Comparison of ENCODE assay signal across 26 cellular contexts in the genomic region with DNA sequence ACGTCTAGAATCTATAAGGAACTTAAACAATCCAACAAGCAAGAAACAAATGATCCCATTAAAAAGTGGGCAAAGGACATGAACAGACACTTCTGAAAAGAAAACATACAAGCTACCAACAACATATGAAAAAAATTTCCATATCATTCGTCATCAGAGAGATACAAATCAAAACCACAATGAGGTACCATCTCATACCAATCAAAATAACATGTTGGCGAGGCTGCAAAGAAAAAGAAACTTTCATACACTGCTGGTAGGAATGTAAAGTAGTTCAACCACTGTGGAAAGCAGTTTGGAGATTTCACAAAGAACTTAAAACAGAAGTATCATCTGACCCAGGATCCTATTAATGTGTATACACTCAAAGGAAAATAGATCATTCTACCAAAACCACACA.
DNase-seq lines count a peak whose midpoint lies in the region; ATAC-seq and TF ChIP-seq lines count a peak whose summit lies in the region.
"Had no signal": no experiment of that assay in that cellular context is flagged by ENCODE, and none has a peak within 500 bp of the region (broad histone marks: within the 10 kb centered on the region; RNA-seq: fewer than 3 reads in every experiment).

No MANE protein-coding gene starts in this region.

- POLR2A ChIA-PET in activated CD8-positive, alpha-beta T cell treated with anti-CD3 and anti-CD28 coated beads for 36 hours (lab: Charles Lee): no interaction called here
- POLR2A ChIA-PET in activated CD8-positive, alpha-beta T cell treated with anti-CD3 and anti-CD28 coated beads, Interleukin-2, amount 10 ng/mL, durations not matched to agents 7 days and 5 days (lab: Charles Lee): no interaction called here

- no peak for TF ChIP-seq CTCF in activated CD8-positive, alpha-beta T cell treated with anti-CD3 and anti-CD28 coated beads for 36 hours (IDR thresholded peaks at IDR 0.05)

- intact Hi-C loops in activated CD8-positive, alpha-beta T cell treated with anti-CD3 and anti-CD28 coated beads for 36 hours (cut with micrococcal nuclease): no loop called here

- H3K4me3 Mint-ChIP-seq in activated CD8-positive, alpha-beta T cell treated with anti-CD3 and anti-CD28 coated beads for 36 hours: no peak overlapping the region
- H3K4me3 Mint-ChIP-seq in activated CD8-positive, alpha-beta T cell treated with anti-CD3 and anti-CD28 coated beads, Interleukin-2, amount 10 ng/mL, durations not matched to agents 7 days and 5 days: no peak overlapping the region
- H3K4me3 Mint-ChIP-seq: activated T-helper 1 cell treated with anti-CD3 and anti-CD28 coated beads, Interleukin-12 subunit alpha, Interleukin-12 subunit beta, Interleukin-2, Interleukin-4 antibody, amounts not matched to agents 30 ng/mL and 10 ng/mL and 1 ng/mL, durations not matched to agents 14 hours and 24 hours and 36 hours; GM23338; neural progenitor cell had no signal

- CTCF ChIA-PET in activated CD8-positive, alpha-beta T cell treated with anti-CD3 and anti-CD28 coated beads for 36 hours (lab: Charles Lee): no interaction called here
- CTCF ChIA-PET in activated CD8-positive, alpha-beta T cell treated with anti-CD3 and anti-CD28 coated beads, Interleukin-2, amount 10 ng/mL, durations not matched to agents 7 days and 5 days (lab: Charles Lee): interaction anchor here (1.3 kb wide), 1 partner anchor 72 kb away, joined by 3 read pairs; no protein-coding TSS in a partner anchor

- no peaks in the 10 kb centered on the region for H3K27me3 Mint-ChIP-seq in activated CD8-positive, alpha-beta T cell treated with anti-CD3 and anti-CD28 coated beads for 36 hours
- H3K27me3 Mint-ChIP-seq in activated CD8-positive, alpha-beta T cell treated with anti-CD3 and anti-CD28 coated beads, Interleukin-2, amount 10 ng/mL, durations not matched to agents 7 days and 5 days (ENCODE audit: low read depth): no peaks in the 10 kb centered on the region

- peaks cover 13% of the 10 kb centered on the region for H3K36me3 Mint-ChIP-seq in activated CD8-positive, alpha-beta T cell treated with anti-CD3 and anti-CD28 coated beads for 36 hours (ENCODE audit: low read depth)
- H3K36me3 Mint-ChIP-seq in activated CD8-positive, alpha-beta T cell treated with anti-CD3 and anti-CD28 coated beads, Interleukin-2, amount 10 ng/mL, durations not matched to agents 7 days and 5 days (ENCODE audit: low read depth): peaks cover 10% of the 10 kb centered on the region
- H3K36me3 Mint-ChIP-seq: neural progenitor cell had no signal

- ATAC-seq in activated CD8-positive, alpha-beta T cell treated with anti-CD3 and anti-CD28 coated beads for 36 hours: peak; percentile 51
- no peak for ATAC-seq in activated CD8-positive, alpha-beta T cell treated with anti-CD3 and anti-CD28 coated beads, Interleukin-2, amount 10 ng/mL, durations not matched to agents 7 days and 5 days
- ATAC-seq in stimulated activated naive CD8-positive, alpha-beta T cell treated with anti-CD3 and anti-CD28 coated beads, Interleukin-15, Interleukin-2, amounts not matched to agents 100 U/mL and 50 U/mL, for 24 hours: peak; percentile 81
- no peak for ATAC-seq in HG03135 (IDR thresholded peaks at IDR 0.05; ENCODE audit: unreplicated experiment)
- ATAC-seq: GM12878, GM23338, heart right ventricle, upper lobe of right lung had no signal

- peaks cover 21% of the 10 kb centered on the region for H3K4me1 Mint-ChIP-seq in activated CD8-positive, alpha-beta T cell treated with anti-CD3 and anti-CD28 coated beads for 36 hours (ENCODE audit: low read depth)
- peaks cover 10% of the 10 kb centered on the region for H3K4me1 Mint-ChIP-seq in activated CD8-positive, alpha-beta T cell treated with anti-CD3 and anti-CD28 coated beads, Interleukin-2, amount 10 ng/mL, durations not matched to agents 7 days and 5 days (ENCODE audit: low read depth)
- H3K4me1 Mint-ChIP-seq: GM23338, neural progenitor cell had no signal

- H3K4me3 ChIP-seq in Jurkat, Clone E6-1 (ENCODE audit: low read length): no peak overlapping the region
- H3K4me3 ChIP-seq: BLaER1, dorsolateral prefrontal cortex, GM12878, GM23338, heart right ventricle, lung, neural progenitor cell, upper lobe of right lung had no signal

- H3K27ac Mint-ChIP-seq in activated CD8-positive, alpha-beta T cell treated with anti-CD3 and anti-CD28 coated beads for 36 hours: peak overlapping the region; percentile 43
- no peak overlapping the region for H3K27ac Mint-ChIP-seq in activated CD8-positive, alpha-beta T cell treated with anti-CD3 and anti-CD28 coated beads, Interleukin-2, amount 10 ng/mL, durations not matched to agents 7 days and 5 days
- H3K27ac Mint-ChIP-seq: activated T-helper 1 cell treated with anti-CD3 and anti-CD28 coated beads, Interleukin-12 subunit alpha, Interleukin-12 subunit beta, Interleukin-2, Interleukin-4 antibody, amounts not matched to agents 30 ng/mL and 10 ng/mL and 1 ng/mL, durations not matched to agents 14 hours and 24 hours and 36 hours; GM23338; neural progenitor cell had no signal

- no peak for DNase-seq in activated CD8-positive, alpha-beta T cell treated with anti-CD3 and anti-CD28 coated beads for 36 hours
- DNase-seq in activated CD8-positive, alpha-beta T cell treated with anti-CD3 and anti-CD28 coated beads, Interleukin-2, amount 10 ng/mL, durations not matched to agents 7 days and 5 days: no peak
- DNase-seq in Jurkat, Clone E6-1 (ENCODE audit: low read depth, low spot score): peak; percentile 35
- peak; percentile 34 for DNase-seq in central memory CD4-positive, alpha-beta T cell
- DNase-seq in stimulated activated naive CD8-positive, alpha-beta T cell treated with anti-CD3 and anti-CD28 coated beads, Interleukin-15, Interleukin-2, amounts not matched to agents 100 U/mL and 50 U/mL, for 24 hours: no peak
- DNase-seq in NCI-H2227 treated with DMSO at 0.1 percent for 48 hours (lab: John Stamatoyannopoulos, UW) (no peak), retina (no peak)
- DNase-seq: activated CD8-positive, alpha-beta memory T cell treated with anti-CD3 and anti-CD28 coated beads for 24 hours; cerebellar nuclear complex; DMS79 treated with DMSO at 0.1 percent for 48 hours; dorsolateral prefrontal cortex; heart right ventricle; KG1; MV-4-11; NCI-H187 treated with DMSO at 0.1 percent for 48 hours; NCI-H226; NCI-H748 treated with DMSO at 0.1 percent for 48 hours; posterior cingulate gyrus; upper lobe of right lung had no signal

- H3K9me3 Mint-ChIP-seq in activated CD8-positive, alpha-beta T cell treated with anti-CD3 and anti-CD28 coated beads for 36 hours: peaks cover 14% of the 10 kb centered on the region
- no peaks in the 10 kb centered on the region for H3K9me3 Mint-ChIP-seq in activated CD8-positive, alpha-beta T cell treated with anti-CD3 and anti-CD28 coated beads, Interleukin-2, amount 10 ng/mL, durations not matched to agents 7 days and 5 days (ENCODE audit: insufficient read depth)
- H3K9me3 Mint-ChIP-seq: GM23338 had no signal

Comparison
In these comparisons a context has a peak if more than half of its experiments do, and no peak if none do; other contexts are left out.
1. ATAC-seq: peak in activated CD8-positive, alpha-beta T cell treated with anti-CD3 and anti-CD28 coated beads for 36 hours (single experiment) and stimulated activated naive CD8-positive, alpha-beta T cell treated with anti-CD3 and anti-CD28 coated beads, Interleukin-15, Interleukin-2, amounts not matched to agents 100 U/mL and 50 U/mL, for 24 hours (single experiment); none in activated CD8-positive, alpha-beta T cell treated with anti-CD3 and anti-CD28 coated beads, Interleukin-2, amount 10 ng/mL, durations not matched to agents 7 days and 5 days (single experiment) and HG03135 (single experiment).
2. DNase-seq: peak in Jurkat, Clone E6-1 (single experiment) and central memory CD4-positive, alpha-beta T cell (single experiment); none in activated CD8-positive, alpha-beta T cell treated with anti-CD3 and anti-CD28 coated beads for 36 hours (single experiment), activated CD8-positive, alpha-beta T cell treated with anti-CD3 and anti-CD28 coated beads, Interleukin-2, amount 10 ng/mL, durations not matched to agents 7 days and 5 days (single experiment), stimulated activated naive CD8-positive, alpha-beta T cell treated with anti-CD3 and anti-CD28 coated beads, Interleukin-15, Interleukin-2, amounts not matched to agents 100 U/mL and 50 U/mL, for 24 hours (single experiment), NCI-H2227 treated with DMSO at 0.1 percent for 48 hours (single experiment) and retina (single experiment).